ENCODE assay signal across 1 cellular context in the genomic region with DNA sequence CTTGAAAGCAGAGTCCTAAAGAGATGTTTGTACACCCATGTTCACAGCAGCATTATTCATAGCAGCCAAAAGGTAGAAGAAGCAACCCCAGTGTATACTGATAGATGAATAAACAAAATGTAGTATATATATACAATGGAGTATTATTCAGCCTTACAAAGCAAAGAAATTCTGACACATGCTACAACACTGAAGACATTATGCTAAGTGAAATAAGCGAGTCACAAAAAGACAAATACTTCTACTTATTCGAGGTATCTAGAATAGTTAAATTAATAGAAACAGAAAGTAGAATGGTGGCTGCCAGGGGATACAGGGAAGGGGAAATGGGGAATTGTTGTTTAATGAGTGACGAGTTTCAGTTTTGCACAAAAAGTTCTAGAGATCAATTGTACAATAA.
TF ChIP-seq lines count a peak whose summit lies in the region.

No MANE protein-coding gene starts in this region.

TF ChIP-seq in IMR-90, 13 proteins besides CTCF, POLR2A, EP300 and RAD21:
- TF ChIP-seq, protein P1, sequence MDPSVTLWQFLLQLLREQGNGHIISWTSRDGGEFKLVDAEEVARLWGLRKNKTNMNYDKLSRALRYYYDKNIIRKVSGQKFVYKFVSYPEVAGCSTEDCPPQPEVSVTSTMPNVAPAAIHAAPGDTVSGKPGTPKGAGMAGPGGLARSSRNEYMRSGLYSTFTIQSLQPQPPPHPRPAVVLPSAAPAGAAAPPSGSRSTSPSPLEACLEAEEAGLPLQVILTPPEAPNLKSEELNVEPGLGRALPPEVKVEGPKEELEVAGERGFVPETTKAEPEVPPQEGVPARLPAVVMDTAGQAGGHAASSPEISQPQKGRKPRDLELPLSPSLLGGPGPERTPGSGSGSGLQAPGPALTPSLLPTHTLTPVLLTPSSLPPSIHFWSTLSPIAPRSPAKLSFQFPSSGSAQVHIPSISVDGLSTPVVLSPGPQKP (IDR thresholded peaks at IDR 0.05; ENCODE audit: borderline replicate concordance, low read depth, low read length) = no peak
- TF ChIP-seq BHLHE40 (IDR thresholded peaks at IDR 0.05; ENCODE audit: low read depth, low read length) = no peak
- TF ChIP-seq CEBPB (IDR thresholded peaks at IDR 0.05; ENCODE audit: low read depth, low read length) = no peak
- TF ChIP-seq CHD1 (IDR thresholded peaks at IDR 0.05; ENCODE audit: low read depth, low read length) = no peak
- no peak for TF ChIP-seq MAFK (IDR thresholded peaks at IDR 0.05; ENCODE audit: low read depth, low read length)
- no peak for TF ChIP-seq RFX5 (IDR thresholded peaks at IDR 0.05; ENCODE audit: low read depth, low read length)
- no peak for TF ChIP-seq MXI1 (IDR thresholded peaks at IDR 0.05; ENCODE audit: borderline replicate concordance, low read depth, low read length)
- TF ChIP-seq MAZ (IDR thresholded peaks at IDR 0.05; ENCODE audit: borderline replicate concordance, low read depth, low read length) = no peak
- no peak for TF ChIP-seq FOS (IDR thresholded peaks at IDR 0.05; ENCODE audit: low read depth, low read length)
- TF ChIP-seq SMC3 (IDR thresholded peaks at IDR 0.05; ENCODE audit: low read depth, low read length) = no peak
- TF ChIP-seq NFE2L2 (IDR thresholded peaks at IDR 0.05; ENCODE audit: low read depth, low read length) = no peak
- TF ChIP-seq, protein P2, sequence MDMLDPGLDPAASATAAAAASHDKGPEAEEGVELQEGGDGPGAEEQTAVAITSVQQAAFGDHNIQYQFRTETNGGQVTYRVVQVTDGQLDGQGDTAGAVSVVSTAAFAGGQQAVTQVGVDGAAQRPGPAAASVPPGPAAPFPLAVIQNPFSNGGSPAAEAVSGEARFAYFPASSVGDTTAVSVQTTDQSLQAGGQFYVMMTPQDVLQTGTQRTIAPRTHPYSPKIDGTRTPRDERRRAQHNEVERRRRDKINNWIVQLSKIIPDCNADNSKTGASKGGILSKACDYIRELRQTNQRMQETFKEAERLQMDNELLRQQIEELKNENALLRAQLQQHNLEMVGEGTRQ (IDR thresholded peaks at IDR 0.05; ENCODE audit: low read depth, low read length) = no peak
- TF ChIP-seq RCOR1 (IDR thresholded peaks at IDR 0.05; ENCODE audit: insufficient replicate concordance, low read length) = no peak
